ENCODE assay signal across 8 cellular contexts in the genomic region with DNA sequence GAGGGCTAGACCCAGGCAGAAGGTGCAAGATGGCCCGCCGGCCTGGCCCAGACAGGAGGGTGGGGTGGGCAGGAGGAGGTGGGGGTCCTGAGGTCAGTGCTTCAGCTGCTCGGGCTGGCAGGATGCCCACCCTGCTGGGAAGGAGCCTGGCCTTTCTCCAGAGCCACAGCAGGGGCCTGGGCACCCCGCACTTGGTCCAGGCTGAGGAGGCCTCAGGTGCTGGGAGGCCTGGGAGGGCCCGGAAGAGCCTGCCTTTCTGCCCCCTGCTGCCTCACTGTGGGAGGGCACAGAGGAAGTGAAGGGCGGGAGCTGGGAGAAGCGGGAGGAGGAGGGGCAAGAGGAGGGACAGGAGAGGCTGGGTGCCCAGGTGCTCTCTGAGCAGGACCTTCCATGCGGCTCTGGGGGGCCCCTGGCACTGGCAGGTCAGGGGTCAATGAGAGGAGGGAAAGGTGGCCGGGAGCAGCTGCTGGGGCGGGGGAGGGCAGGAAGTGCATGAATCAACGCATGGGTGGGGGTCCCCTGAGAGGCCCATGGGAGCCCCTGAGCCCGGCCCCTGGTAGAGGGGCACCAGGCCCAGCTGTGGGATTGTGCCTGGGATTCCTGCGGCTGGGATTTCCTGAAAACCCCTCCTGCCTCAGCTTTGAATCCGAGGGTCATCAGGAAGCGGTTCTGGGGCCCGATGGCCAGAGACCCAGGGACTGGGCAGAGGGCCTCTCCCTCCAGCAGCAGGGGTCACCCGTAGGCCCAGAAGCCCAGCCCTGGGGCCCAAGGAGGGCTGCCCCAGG. TPM values are rescaled to one million over a fixed set of nuclear protein-coding genes. Genes with fewer than 3 reads are reported as not detected.
A peak's percentile ranks its signal among the peaks of the same experiment; 100 is the strongest.
DNase-seq lines count a peak whose midpoint lies in the region; ATAC-seq and TF ChIP-seq lines count a peak whose summit lies in the region.

No MANE protein-coding gene starts in this region.

- H3K27me3 ChIP-seq in BJ (ENCODE audit: control insufficient read depth, insufficient read depth, low read length) (no peaks in the 10 kb centered on the region), breast epithelium (no peaks in the 10 kb centered on the region), mucosa of rectum (ENCODE audit: control insufficient read depth in 2 of 2, insufficient read depth in 2 of 2, low read length in 2 of 2) (no peaks in the 10 kb centered on the region)

- H3K9me3 ChIP-seq in breast epithelium (no peaks in the 10 kb centered on the region), mucosa of rectum (ENCODE audit: control insufficient read depth in 2 of 2, low read length in 2 of 2) (no peaks in the 10 kb centered on the region)

- DNase-seq in BJ (ENCODE audit: low read depth) = no peak
- peak; percentile 40 for DNase-seq in M059J (ENCODE audit: low read depth)
- DNase-seq in UCSD-AML1 (lab: John Stamatoyannopoulos, UW; ENCODE audit: unreplicated experiment) = peak; percentile 86
- no peak for DNase-seq in breast epithelium (ENCODE audit: low spot score in 2 of 2)
- no peak for DNase-seq in inferior parietal cortex (ENCODE audit: extremely low spot score)

- H3K27ac ChIP-seq in breast epithelium (peak overlapping the region; percentile 88 to 92), mucosa of rectum (ENCODE audit: low read depth in 2 of 2, low read length in 2 of 2) (peak overlapping the region; percentile 98 to 99)

- POLR2A ChIA-PET in BJ (lab: Charles Lee) = no interaction called here

- no peak for TF ChIP-seq POLR2A in breast epithelium (IDR thresholded peaks at IDR 0.05)

- TF ChIP-seq CTCF in BJ (IDR thresholded peaks at IDR 0.05; ENCODE audit: insufficient read depth, low read depth, low read length) = peak; percentile 53
- peak; percentile 30 to 65 (median 40) for TF ChIP-seq CTCF in breast epithelium (IDR thresholded peaks at IDR 0.05)

- peak overlapping the region; percentile 96 for H3K27ac Mint-ChIP-seq in stimulated activated naive CD8-positive, alpha-beta T cell treated with anti-CD3 and anti-CD28 coated beads, Interleukin-15, Interleukin-2, amounts not matched to agents 100 ng/mL and 50 ng/mL, for 24 hours

- intact Hi-C loops in breast epithelium (cut with DNase I; ENCODE audit: low total_unique reads) = loop anchor here (5.0 kb wide), 1 partner anchor 55 kb away; no protein-coding TSS in a partner anchor

- H3K9ac ChIP-seq in mucosa of rectum (ENCODE audit: low read depth in 1 of 2, low read length in 2 of 2) = peak overlapping the region; percentile 72 to 88

- ATAC-seq in GM21367 (IDR thresholded peaks at IDR 0.05; ENCODE audit: unreplicated experiment) = peak; percentile 67

- H3K9me3 Mint-ChIP-seq in stimulated activated naive CD8-positive, alpha-beta T cell treated with anti-CD3 and anti-CD28 coated beads, Interleukin-15, Interleukin-2, amounts not matched to agents 100 ng/mL and 50 ng/mL, for 24 hours = no peaks in the 10 kb centered on the region

- H3K4me3 ChIP-seq in BJ (ENCODE audit: low read depth, low read length) = no peak overlapping the region
- peak overlapping the region in 1 of 3 donors; percentile 4 for H3K4me3 ChIP-seq in breast epithelium
- H3K4me3 ChIP-seq in mucosa of rectum (ENCODE audit: low read length in 2 of 2) = peak overlapping the region; percentile 44 to 59

- peak overlapping the region; percentile 71 for H3K4me3 Mint-ChIP-seq in stimulated activated naive CD8-positive, alpha-beta T cell treated with anti-CD3 and anti-CD28 coated beads, Interleukin-15, Interleukin-2, amounts not matched to agents 100 ng/mL and 50 ng/mL, for 24 hours

- H3K36me3 Mint-ChIP-seq in stimulated activated naive CD8-positive, alpha-beta T cell treated with anti-CD3 and anti-CD28 coated beads, Interleukin-15, Interleukin-2, amounts not matched to agents 100 ng/mL and 50 ng/mL, for 24 hours (ENCODE audit: low read depth) = no peaks in the 10 kb centered on the region

- CTCF ChIA-PET in BJ (lab: Yijun Ruan, JAX) = interaction anchor here (0.9 to 2.4 kb wide), 6 partner anchors 26 to 186 kb away, joined by 4 to 8 read pairs (median 6); no protein-coding TSS in a partner anchor

- peaks cover 6 to 15% of the 10 kb centered on the region in 2 donors for H3K4me1 ChIP-seq in breast epithelium
- H3K4me1 ChIP-seq in mucosa of rectum (ENCODE audit: control insufficient read depth in 2 of 2, insufficient read depth in 2 of 2, low read length in 2 of 2) = peaks cover 35 to 39% of the 10 kb centered on the region in 2 donors

- H3K36me3 ChIP-seq in BJ (ENCODE audit: control insufficient read depth, insufficient read depth, low read length) = no peaks in the 10 kb centered on the region
- H3K36me3 ChIP-seq in breast epithelium = no peaks in the 10 kb centered on the region
- no peaks in the 10 kb centered on the region for H3K36me3 ChIP-seq in mucosa of rectum (ENCODE audit: control insufficient read depth in 2 of 2, insufficient read depth in 2 of 2, low read length in 2 of 2)

- no peaks in the 10 kb centered on the region for H3K27me3 Mint-ChIP-seq in stimulated activated naive CD8-positive, alpha-beta T cell treated with anti-CD3 and anti-CD28 coated beads, Interleukin-15, Interleukin-2, amounts not matched to agents 100 ng/mL and 50 ng/mL, for 24 hours

- peaks cover 36% of the 10 kb centered on the region for H3K4me1 Mint-ChIP-seq in stimulated activated naive CD8-positive, alpha-beta T cell treated with anti-CD3 and anti-CD28 coated beads, Interleukin-15, Interleukin-2, amounts not matched to agents 100 ng/mL and 50 ng/mL, for 24 hours (ENCODE audit: low read depth)

RNA-seq across cellular contexts. Expression of gene PWWP2B, which starts 49.9 kb away (rescaled TPM):
- 1.6 and 2.7 TPM in 2 replicates for polyA plus RNA-seq in BJ (2011; rRNA removed)
- polyA minus RNA-seq in BJ (2011; rRNA and poly(A)+ RNA removed) = 0.66 and 0.77 TPM in 2 replicates
- 1.2 and 5.3 TPM in 2 replicates for total RNA-seq in M059J (2014; rRNA removed; shearing (Covaris generic))
- 10 to 100 TPM; 10.7 to 15.5 (median 13.4) TPM for total RNA-seq in breast epithelium

Comparison
In these comparisons a context has a peak if more than half of its experiments do, and no peak if none do; other contexts are left out.
1. DNase-seq: peak in M059J (single experiment) and UCSD-AML1 (single experiment); none in BJ (single experiment), breast epithelium (0 of 2) and inferior parietal cortex (single experiment).